ENCODE assay signal across 8 cellular contexts in the genomic region with DNA sequence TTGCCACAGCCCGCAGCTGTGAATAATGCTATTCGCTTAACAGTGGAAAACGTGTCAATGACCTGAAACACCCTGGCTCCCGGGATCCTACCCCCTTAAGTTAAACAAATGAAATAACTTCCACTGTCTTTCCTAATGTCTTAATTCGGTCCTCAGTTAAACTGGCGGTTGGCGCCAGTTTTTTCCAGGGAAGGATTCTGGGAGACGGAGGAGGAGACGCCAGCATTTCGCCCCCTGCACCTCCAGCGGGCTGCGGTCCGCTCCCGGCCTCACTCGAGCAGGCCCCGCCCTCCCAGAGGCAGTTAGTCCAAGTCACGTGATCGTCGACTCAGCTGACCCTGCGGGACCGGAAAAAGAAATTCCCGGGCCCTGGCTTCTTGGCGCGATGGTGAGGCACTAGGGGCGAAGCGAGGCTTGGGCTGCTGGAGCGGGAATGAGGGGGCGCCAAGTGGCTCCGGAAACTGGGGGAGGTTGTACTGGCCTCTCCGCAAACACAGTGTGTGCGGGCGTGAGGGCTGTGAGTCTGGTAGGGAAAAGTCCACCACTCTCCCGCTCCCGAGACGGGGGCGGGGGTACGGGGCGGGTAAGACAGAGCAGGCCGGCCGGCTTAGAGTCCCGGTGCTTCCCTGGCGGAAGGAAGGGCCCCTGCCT. TPM values are rescaled to one million over a fixed set of nuclear protein-coding genes. Genes with fewer than 3 reads are reported as not detected.
A peak's percentile ranks its signal among the peaks of the same experiment; 100 is the strongest.
DNase-seq lines count a peak whose midpoint lies in the region; ATAC-seq and TF ChIP-seq lines count a peak whose summit lies in the region.

COMMD4 (plus strand) TSS at position 359 of the 651 bp plus-strand sequence; CDS start at position 386, 27 bp downstream.

- peak within 1 kb of the TSS; percentile 91 for H3K9ac ChIP-seq in trophoblast cell (ENCODE audit: low read length)

- H3K18ac ChIP-seq in trophoblast cell (ENCODE audit: low read length): peak within 1 kb of the TSS; percentile 91

- H3K4me1 Mint-ChIP-seq in CD4-positive, CD25-positive, alpha-beta regulatory T cell: peaks cover 5 to 33% (median 20%) of the 10 kb centered on the region in 4 donors

- ATAC-seq in CD4-positive, CD25-positive, alpha-beta regulatory T cell (ENCODE audit: low read depth in 2 of 2): peak; percentile 58 to 67
- ATAC-seq in GM21619 (IDR thresholded peaks at IDR 0.05; ENCODE audit: unreplicated experiment) (peak; percentile 56), heart left ventricle (peak; percentile 89 to 96 (median 94))

- no peaks in the 10 kb centered on the region for H3K27me3 ChIP-seq in CD4-positive, CD25-positive, alpha-beta regulatory T cell (ENCODE audit: control insufficient read depth, insufficient read depth, low read length)
- no peaks in the 10 kb centered on the region for H3K27me3 ChIP-seq in adrenal gland
- no peaks in the 10 kb centered on the region for H3K27me3 ChIP-seq in heart left ventricle
- H3K27me3 ChIP-seq in trophoblast cell (ENCODE audit: insufficient read depth, low read length): no peaks in the 10 kb centered on the region
- H3K27me3 ChIP-seq in tibial artery: no peaks in the 10 kb centered on the region

- TF ChIP-seq POLR2A in adrenal gland (IDR thresholded peaks at IDR 0.05): peak; percentile 36 to 52
- peak in 1 of 2 donors; percentile 47 for TF ChIP-seq POLR2A in heart left ventricle (IDR thresholded peaks at IDR 0.05)

- H3K27ac Mint-ChIP-seq in CD4-positive, CD25-positive, alpha-beta regulatory T cell: peak within 1 kb of the TSS; percentile 92 to 99 (median 92)

- 0 to 1% (median 0%) methylated on average over 21 to 42 of the region's 42 CpGs for WGBS in adrenal gland, 4 donors
- 0 to 1% (median 1%) methylated on average over 25 to 42 of the region's 42 CpGs for WGBS in heart left ventricle, 4 donors
- whole genome bisulfite sequencing in trophoblast cell (ENCODE audit: extremely low coverage, insufficient coverage, insufficient read length): no CpG with 5 or more reads among the region's 42 CpGs

- TF ChIP-seq CTCF in adrenal gland (IDR thresholded peaks at IDR 0.05) (peak in 1 of 6 experiments; percentile 11), heart left ventricle (IDR thresholded peaks at IDR 0.05) (peak in 1 of 12 donors; percentile 7), tibial artery (IDR thresholded peaks at IDR 0.05) (no peak)

- peaks cover 3% of the 10 kb centered on the region for H3K36me3 ChIP-seq in CD4-positive, CD25-positive, alpha-beta regulatory T cell (ENCODE audit: control insufficient read depth, insufficient read depth, low read length)
- H3K36me3 ChIP-seq in adrenal gland (replicated peaks in 1 of 2) (peaks cover 0 to 22% of the 10 kb centered on the region in 2 donors), heart left ventricle (peaks cover 0 to 19% (median 6%) of the 10 kb centered on the region in 9 donors), trophoblast cell (ENCODE audit: control insufficient read depth in 1 of 2, insufficient read depth in 2 of 2, low read length in 2 of 2) (peaks cover 18 to 20% of the 10 kb centered on the region in 2 experiments), tibial artery (peaks cover 0 to 24% (median 0%) of the 10 kb centered on the region in 3 donors)

- H2AK5ac ChIP-seq in trophoblast cell (ENCODE audit: low read length): peak within 1 kb of the TSS; percentile 47

- peak within 1 kb of the TSS; percentile 78 for H2BK5ac ChIP-seq in trophoblast cell (ENCODE audit: low read depth, low read length, poor library complexity)

- peak within 1 kb of the TSS; percentile 96 for H4K12ac ChIP-seq in trophoblast cell (ENCODE audit: low read depth, low read length)

- DNase-seq in CD4-positive, CD25-positive, alpha-beta regulatory T cell: peak; percentile 42 to 85 (median 59)
- DNase-seq in NCI-H1105 treated with DMSO at 0.1 percent for 48 hours (lab: John Stamatoyannopoulos, UW) (peak; percentile 79), T-helper 1 cell (peak; percentile 43 to 83 (median 58)), adrenal gland (peak; percentile 95 to 99 (median 98)), heart left ventricle (peak; percentile 96 to 98 (median 96)), trophoblast cell (peak; percentile 90 to 98), tibial artery (peak; percentile 97)

- H2AFZ ChIP-seq in trophoblast cell (ENCODE audit: insufficient read depth, low read length, poor library complexity): peak within 1 kb of the TSS; percentile 93

- H3K27me3 Mint-ChIP-seq in CD4-positive, CD25-positive, alpha-beta regulatory T cell: no peaks in the 10 kb centered on the region

- peaks cover 7% of the 10 kb centered on the region for H3K79me2 ChIP-seq in trophoblast cell (ENCODE audit: control insufficient read depth, insufficient read depth, low read length, poor library complexity)

- H3K9me3 Mint-ChIP-seq in CD4-positive, CD25-positive, alpha-beta regulatory T cell: peaks cover 0 to 2% (median 0%) of the 10 kb centered on the region in 7 donors

- peak within 1 kb of the TSS; percentile 74 for H3K4me3 ChIP-seq in CD4-positive, CD25-positive, alpha-beta regulatory T cell (ENCODE audit: low read depth, low read length)
- H3K4me3 ChIP-seq in adrenal gland (peak within 1 kb of the TSS; percentile 4 to 83 (median 44)), heart left ventricle (peak within 1 kb of the TSS; percentile 27 to 90 (median 71)), trophoblast cell (ENCODE audit: low read depth, low read length) (peak within 1 kb of the TSS; percentile 88), tibial artery (peak within 1 kb of the TSS; percentile 63 to 74)

- H3K4ac ChIP-seq in trophoblast cell (ENCODE audit: low read depth, low read length): peak within 1 kb of the TSS; percentile 77

- intact Hi-C loops in adrenal gland (cut with DNase I): no loop called here
- intact Hi-C loops in heart left ventricle (cut with DNase I): loop anchor here in 2 of 10 donors (2.0 to 10.0 kb wide), 2 partner anchors 33 to 131 kb away; partner anchors contain the start of genes C15orf39 (in 1 of the 2) and MAN2C1 (in 1 of the 2)
- intact Hi-C loops in tibial artery (cut with DNase I; ENCODE audit: low total_unique reads): no loop called here

- H3K79me1 ChIP-seq in trophoblast cell (ENCODE audit: low read length): peaks cover 2% of the 10 kb centered on the region

- H3K23ac ChIP-seq in trophoblast cell (ENCODE audit: low read length): no peak within 1 kb of the TSS

- H3K4me3 Mint-ChIP-seq in CD4-positive, CD25-positive, alpha-beta regulatory T cell: peak within 1 kb of the TSS; percentile 87 to 97 (median 92)

- no peak within 1 kb of the TSS for H2BK12ac ChIP-seq in trophoblast cell (ENCODE audit: low read length)

- peaks cover 5% of the 10 kb centered on the region for H3K36me3 Mint-ChIP-seq in CD4-positive, CD25-positive, alpha-beta regulatory T cell

- peak within 1 kb of the TSS; percentile 95 for H3K14ac ChIP-seq in trophoblast cell (ENCODE audit: low read length)

- peaks cover 17% of the 10 kb centered on the region for H3K4me1 ChIP-seq in CD4-positive, CD25-positive, alpha-beta regulatory T cell (ENCODE audit: control insufficient read depth, insufficient read depth, low read length, poor library complexity, severe bottlenecking)
- H3K4me1 ChIP-seq in adrenal gland (replicated peaks in 1 of 2) (peaks cover 4 to 12% of the 10 kb centered on the region in 2 donors), heart left ventricle (peaks cover 0 to 16% (median 13%) of the 10 kb centered on the region in 12 donors), trophoblast cell (ENCODE audit: control insufficient read depth in 1 of 2, insufficient read depth in 2 of 2, low read length in 2 of 2) (peaks cover 5 to 8% of the 10 kb centered on the region in 2 experiments), tibial artery (peaks cover 0 to 12% (median 9%) of the 10 kb centered on the region in 4 donors)

- H4K91ac ChIP-seq in trophoblast cell (ENCODE audit: low read depth, low read length): peak within 1 kb of the TSS; percentile 82

- peak within 1 kb of the TSS; percentile 23 for H3K27ac ChIP-seq in CD4-positive, CD25-positive, alpha-beta regulatory T cell (ENCODE audit: insufficient read depth, low read length, poor library complexity, severe bottlenecking)
- H3K27ac ChIP-seq in adrenal gland (peak within 1 kb of the TSS in 3 of 5 donors; percentile 32 to 78 (median 64)), heart left ventricle (peak within 1 kb of the TSS in 11 of 12 donors; percentile 14 to 77 (median 68)), trophoblast cell (ENCODE audit: low read depth, low read length) (no peak within 1 kb of the TSS), tibial artery (peak within 1 kb of the TSS; percentile 55 to 76)

- H3K9me3 ChIP-seq in CD4-positive, CD25-positive, alpha-beta regulatory T cell (ENCODE audit: control insufficient read depth in 2 of 2, low read length in 2 of 2): no peaks in the 10 kb centered on the region
- no peaks in the 10 kb centered on the region for H3K9me3 ChIP-seq in adrenal gland (replicated peaks in 1 of 3)
- H3K9me3 ChIP-seq in heart left ventricle: no peaks in the 10 kb centered on the region
- H3K9me3 ChIP-seq in trophoblast cell (ENCODE audit: insufficient read depth, low read depth, low read length): no peaks in the 10 kb centered on the region
- no peaks in the 10 kb centered on the region for H3K9me3 ChIP-seq in tibial artery

- peak within 1 kb of the TSS; percentile 83 for H3K4me2 ChIP-seq in trophoblast cell (ENCODE audit: low read length)

- H2BK120ac ChIP-seq in trophoblast cell (ENCODE audit: insufficient read depth, low read length, poor library complexity): peak within 1 kb of the TSS; percentile 86

- peak within 1 kb of the TSS; percentile 99 for H4K8ac ChIP-seq in trophoblast cell (ENCODE audit: low read depth, low read length)

RNA-seq across cellular contexts. Expression of gene COMMD4, which starts in this region (rescaled TPM):
- 30.3 TPM for total RNA-seq in CD4-positive, CD25-positive, alpha-beta regulatory T cell
- 10 to 100 TPM; 44.7 to 68.1 (median 56.6) TPM for polyA plus RNA-seq in CD4-positive, CD25-positive, alpha-beta regulatory T cell
- total RNA-seq in adrenal gland: 100 to 1,000 TPM in 5 of 8 donors, 10 to 100 TPM in 3; 91.1 to 153 (median 124) TPM
- 100 to 1,000 TPM in 2 of 3 donors, 10 to 100 TPM in 1; 35.9 to 254 (median 210) TPM for polyA plus RNA-seq in adrenal gland
- 10 to 100 TPM; 23.9 to 66.9 (median 35.7) TPM for total RNA-seq in heart left ventricle
- polyA plus RNA-seq in heart left ventricle: 10 to 100 TPM; 51.5 to 53.7 TPM
- 66.2 and 66.8 TPM in 2 replicates for polyA plus RNA-seq in trophoblast cell (2013)
